ENCODE assay signal across 8 cellular contexts in the genomic region with DNA sequence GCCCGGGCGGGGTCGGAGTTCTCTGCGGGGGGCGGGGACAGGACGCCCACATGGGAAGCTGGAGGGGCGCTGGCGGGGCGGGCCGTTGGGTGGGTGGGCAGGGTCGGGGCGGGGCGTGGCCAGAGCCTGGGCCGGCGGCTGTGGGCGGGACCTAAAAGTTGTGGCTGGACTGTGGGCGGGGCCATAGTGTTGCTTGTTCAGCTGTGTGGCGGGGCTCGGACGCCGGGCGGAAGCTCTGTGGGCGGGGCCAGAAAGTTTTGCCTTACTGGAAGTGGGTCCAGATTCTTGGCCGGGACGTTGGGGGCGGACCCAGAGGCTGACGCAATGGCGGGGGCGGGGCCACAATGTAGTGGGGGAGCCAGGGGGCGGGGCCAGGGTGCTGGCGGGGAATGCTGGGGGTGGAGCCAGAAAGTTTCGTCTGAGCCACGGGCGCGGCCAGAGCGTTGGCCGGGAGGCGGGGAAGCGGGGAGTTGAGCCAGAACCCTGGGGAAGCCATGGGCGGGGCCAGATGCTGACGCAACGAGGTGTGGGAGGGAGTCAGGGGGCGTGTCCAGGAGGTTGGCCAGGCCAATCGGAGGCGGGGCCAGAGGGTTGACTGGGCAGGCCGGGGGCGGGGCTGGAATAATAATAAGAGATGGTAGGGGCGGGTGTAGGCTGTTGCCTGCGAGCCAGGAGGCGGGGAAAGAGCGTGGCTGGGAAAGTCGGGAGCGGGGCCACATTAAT. TPM values are rescaled to one million over a fixed set of nuclear protein-coding genes. Genes with fewer than 3 reads are reported as not detected.
DNase-seq lines count a peak whose midpoint lies in the region; FAIRE-seq and TF ChIP-seq lines count a peak whose summit lies in the region.

No MANE protein-coding gene starts in this region.

- peak overlapping the region; percentile 92 for H3K27ac Mint-ChIP-seq in HFFc6
- H3K27ac Mint-ChIP-seq in activated naive CD4-positive, alpha-beta T cell treated with anti-CD3 and anti-CD28 coated beads for 36 hours: peak overlapping the region; percentile 96

- H3K36me3 Mint-ChIP-seq in HFFc6 (ENCODE audit: low read depth): peaks cover 31% of the 10 kb centered on the region
- peaks cover 40% of the 10 kb centered on the region for H3K36me3 Mint-ChIP-seq in activated naive CD4-positive, alpha-beta T cell treated with anti-CD3 and anti-CD28 coated beads for 36 hours (ENCODE audit: low read depth)

- peak overlapping the region; percentile 89 for H3K27ac ChIP-seq in neuronal stem cell (replicated peaks; ENCODE audit: low read length)

- H3K27me3 ChIP-seq in neuronal stem cell (ENCODE audit: control insufficient read depth in 3 of 3, insufficient read depth in 3 of 3, low read depth in 1 of 3, low read length in 3 of 3): no peaks in the 10 kb centered on the region

- intact Hi-C loops in activated naive CD4-positive, alpha-beta T cell treated with anti-CD3 and anti-CD28 coated beads for 36 hours (cut with micrococcal nuclease): loop anchor here (1.0 to 5.0 kb wide), 13 partner anchors 13 to 540 kb away; a partner anchor contains a TSS

- peak overlapping the region; percentile 80 for H3K18ac ChIP-seq in neuronal stem cell (ENCODE audit: low read length)

- H3K36me3 ChIP-seq in neuronal stem cell (replicated peaks in 1 of 2; ENCODE audit: control insufficient read depth in 2 of 2, insufficient read depth in 2 of 2, low read length in 2 of 2): peaks cover 30 to 33% of the 10 kb centered on the region in 2 donors

- H3K27me3 Mint-ChIP-seq in HFFc6 (ENCODE audit: insufficient read depth): no peaks in the 10 kb centered on the region; the same call in none of the 2 replicates
- no peaks in the 10 kb centered on the region for H3K27me3 Mint-ChIP-seq in activated naive CD4-positive, alpha-beta T cell treated with anti-CD3 and anti-CD28 coated beads for 36 hours (ENCODE audit: low read depth)

- no peak for FAIRE-seq in frontal cortex (lab: Jason Lieb, UNC)

- H3K14ac ChIP-seq in neuronal stem cell (ENCODE audit: low read length): no peak overlapping the region

- peaks cover 53% of the 10 kb centered on the region for H3K4me1 Mint-ChIP-seq in HFFc6 (ENCODE audit: low read depth)
- H3K4me1 Mint-ChIP-seq in activated naive CD4-positive, alpha-beta T cell treated with anti-CD3 and anti-CD28 coated beads for 36 hours (ENCODE audit: low read depth): peaks cover 39% of the 10 kb centered on the region

- no peak overlapping the region for H3K4ac ChIP-seq in neuronal stem cell (ENCODE audit: low read length)

- H2BK12ac ChIP-seq in neuronal stem cell (ENCODE audit: low read length): no peak overlapping the region

- peak overlapping the region; percentile 88 for H2AFZ ChIP-seq in neuronal stem cell (ENCODE audit: low read length)

- no peak overlapping the region for H2BK5ac ChIP-seq in neuronal stem cell (ENCODE audit: low read length)

- H2BK15ac ChIP-seq in neuronal stem cell (ENCODE audit: low read length): no peak overlapping the region

- H3K9me3 ChIP-seq in neuronal stem cell (replicated peaks in 1 of 2; ENCODE audit: control insufficient read depth in 2 of 2, insufficient read depth in 1 of 2, low read depth in 1 of 2, low read length in 2 of 2): peaks cover 0 to 2% of the 10 kb centered on the region in 2 donors

- peaks cover 8% of the 10 kb centered on the region in 2 donors for H3K4me1 ChIP-seq in neuronal stem cell (ENCODE audit: control insufficient read depth in 2 of 2, insufficient read depth in 1 of 2, low read depth in 1 of 2, low read length in 2 of 2)

- peak overlapping the region; percentile 83 to 91 for H3K4me3 ChIP-seq in neuronal stem cell (ENCODE audit: low read length in 2 of 2)

- H3K9me3 Mint-ChIP-seq in HFFc6: no peaks in the 10 kb centered on the region
- H3K9me3 Mint-ChIP-seq in activated naive CD4-positive, alpha-beta T cell treated with anti-CD3 and anti-CD28 coated beads for 36 hours: no peaks in the 10 kb centered on the region

- H3K23ac ChIP-seq in neuronal stem cell (ENCODE audit: low read depth, low read length, poor library complexity): peak overlapping the region; percentile 73

- H2AK5ac ChIP-seq in neuronal stem cell (ENCODE audit: low read depth, low read length): no peak overlapping the region

- H3K79me1 ChIP-seq in neuronal stem cell (ENCODE audit: low read depth, low read length): peaks cover 6% of the 10 kb centered on the region

- TF ChIP-seq CTCF in HFFc6 (IDR thresholded peaks at IDR 0.05): no peak

- no peak overlapping the region for H3K4me2 ChIP-seq in neuronal stem cell (ENCODE audit: insufficient read depth, low read length, poor library complexity, severe bottlenecking)

- no peak overlapping the region for H3K9ac ChIP-seq in neuronal stem cell (ENCODE audit: low read depth, low read length, poor library complexity)

- no peak overlapping the region for H2BK120ac ChIP-seq in neuronal stem cell (ENCODE audit: low read depth, low read length)

- no CpG with 5 or more reads among the region's 53 CpGs for WGBS in neuronal stem cell (ENCODE audit: extremely low coverage in 2 of 2, insufficient read length in 2 of 2, insufficient replicate concordance in 1 of 2), 2 donors

- H4K8ac ChIP-seq in neuronal stem cell (ENCODE audit: low read depth, low read length): no peak overlapping the region

- CTCF ChIA-PET in activated naive CD4-positive, alpha-beta T cell treated with anti-CD3 and anti-CD28 coated beads for 36 hours (lab: Charles Lee): interaction anchor here (1.2 to 2.8 kb wide), 5 partner anchors 9 to 244 kb away, joined by 4 to 20 read pairs (median 7); no protein-coding TSS in a partner anchor

- H3K4me3 Mint-ChIP-seq in HFFc6: peak overlapping the region; percentile 92
- peak overlapping the region; percentile 88 for H3K4me3 Mint-ChIP-seq in activated naive CD4-positive, alpha-beta T cell treated with anti-CD3 and anti-CD28 coated beads for 36 hours

- in situ Hi-C loops in SK-MEL-5 (cut with HindIII; ENCODE audit: low pct_unique_long_range_greater_than_20kb, low sequenced_read_pairs): no loop called here

- peak; percentile 100 for DNase-seq in GDM1 (lab: John Stamatoyannopoulos, UW)
- peak; percentile 99 for DNase-seq in HFFc6
- DNase-seq in NAMALWA (ENCODE audit: low spot score): peak; percentile 98
- DNase-seq in SK-MEL-5 (ENCODE audit: low read depth, low spot score): peak; percentile 97
- peak; percentile 100 for DNase-seq in activated naive CD4-positive, alpha-beta T cell treated with anti-CD3 and anti-CD28 coated beads for 36 hours
- peak; percentile 97 to 98 for DNase-seq in frontal cortex (ENCODE audit: low spot score in 2 of 2)
- DNase-seq in neuronal stem cell (ENCODE audit: low spot score): peak; percentile 99
- peak; percentile 96 for DNase-seq in stromal cell of bone marrow (ENCODE audit: low read depth)

- no peak overlapping the region for H4K91ac ChIP-seq in neuronal stem cell (ENCODE audit: low read depth, low read length, poor library complexity)

RNA-seq across cellular contexts. Expression of a gene that starts 0.5 kb away (rescaled TPM):
- 10 to 100 TPM; 20.6 to 30.6 (median 23.8) TPM for total RNA-seq in HFFc6 (2021; fragmentation: NEBNext Ultra II Directional; extraction: Animal tissue kit (Norgen Biotek cat#: 25700))
- total RNA-seq in SK-MEL-5 (2014; rRNA removed; shearing (Covaris generic)): 2.5 and 5.0 TPM in 2 replicates
- 18.6 and 21.6 TPM in 2 replicates for polyA plus RNA-seq in SK-MEL-5 (2015; cell fraction: cytosol; rRNA removed)
- polyA plus RNA-seq in SK-MEL-5 (2015; cell fraction: nucleus; rRNA removed): 13.3 and 17.2 TPM in 2 replicates
- total RNA-seq in activated naive CD4-positive, alpha-beta T cell treated with anti-CD3 and anti-CD28 coated beads for 36 hours: 10 to 100 TPM; 43.6 to 47.7 TPM
- 2.4 TPM for total RNA-seq in frontal cortex
- 15.9 TPM for polyA plus RNA-seq in neuronal stem cell (2013, experiment 1 of 2)
- polyA plus RNA-seq in neuronal stem cell (2013, experiment 2 of 2): 14.8 TPM

RNA-seq across cellular contexts. Expression of a gene that starts 17.8 kb away (rescaled TPM):
- 10 to 100 TPM; 12.0 to 16.2 (median 14.0) TPM for total RNA-seq in HFFc6 (2021; fragmentation: NEBNext Ultra II Directional; extraction: Animal tissue kit (Norgen Biotek cat#: 25700))
- total RNA-seq in SK-MEL-5 (2014; rRNA removed; shearing (Covaris generic)): 0.45 and 0.69 TPM in 2 replicates
- polyA plus RNA-seq in SK-MEL-5 (2015; cell fraction: cytosol; rRNA removed): 3.3 and 4.6 TPM in 2 replicates
- polyA plus RNA-seq in SK-MEL-5 (2015; cell fraction: nucleus; rRNA removed): 3.8 and 5.5 TPM in 2 replicates
- total RNA-seq in activated naive CD4-positive, alpha-beta T cell treated with anti-CD3 and anti-CD28 coated beads for 36 hours: 10 to 100 TPM; 18.7 to 19.9 TPM
- 4.1 TPM for total RNA-seq in frontal cortex
- polyA plus RNA-seq in neuronal stem cell (2013, experiment 1 of 2): 7.5 TPM
- polyA plus RNA-seq in neuronal stem cell (2013, experiment 2 of 2): 6.6 TPM

RNA-seq across cellular contexts. Expression of a gene that starts 25.9 kb away (rescaled TPM):
- total RNA-seq in HFFc6 (2021; fragmentation: NEBNext Ultra II Directional; extraction: Animal tissue kit (Norgen Biotek cat#: 25700)): 10 to 100 TPM in 2 of 6 experiments, 1 to 10 TPM in 4; 8.6 to 10.9 (median 9.6) TPM
- 45.9 and 51.2 TPM in 2 replicates for total RNA-seq in SK-MEL-5 (2014; rRNA removed; shearing (Covaris generic))
- 53.3 and 59.6 TPM in 2 replicates for polyA plus RNA-seq in SK-MEL-5 (2015; cell fraction: cytosol; rRNA removed)
- polyA plus RNA-seq in SK-MEL-5 (2015; cell fraction: nucleus; rRNA removed): 36.2 and 77.9 TPM in 2 replicates
- 10 to 100 TPM; 55.9 to 59.5 TPM for total RNA-seq in activated naive CD4-positive, alpha-beta T cell treated with anti-CD3 and anti-CD28 coated beads for 36 hours
- 12.2 TPM for total RNA-seq in frontal cortex
- polyA plus RNA-seq in neuronal stem cell (2013, experiment 1 of 2): 20.7 TPM
- 20.0 TPM for polyA plus RNA-seq in neuronal stem cell (2013, experiment 2 of 2)

RNA-seq across cellular contexts. Expression of a gene that starts 52.8 kb away (rescaled TPM):
- total RNA-seq in HFFc6 (2021; fragmentation: NEBNext Ultra II Directional; extraction: Animal tissue kit (Norgen Biotek cat#: 25700)): under 1 TPM; 0.24 to 0.95 (median 0.35) TPM
- total RNA-seq in SK-MEL-5 (2014; rRNA removed; shearing (Covaris generic)): 0.16 TPM in 1 of 2 replicates, not detected in the other
- 0.11 and 0.52 TPM in 2 replicates for polyA plus RNA-seq in SK-MEL-5 (2015; cell fraction: cytosol; rRNA removed)
- polyA plus RNA-seq in SK-MEL-5 (2015; cell fraction: nucleus; rRNA removed): 0.92 and 1.4 TPM in 2 replicates
- under 1 TPM in 1 of 2 experiments, not detected in 1; 0.19 TPM for total RNA-seq in activated naive CD4-positive, alpha-beta T cell treated with anti-CD3 and anti-CD28 coated beads for 36 hours
- total RNA-seq in frontal cortex: under 0.01 TPM
- polyA plus RNA-seq in neuronal stem cell (2013, experiment 1 of 2): not detected
- polyA plus RNA-seq in neuronal stem cell (2013, experiment 2 of 2): 0.04 TPM

Comparison
In these comparisons a context has a peak if more than half of its experiments do, and no peak if none do; other contexts are left out.
1. Peak in every context shown above with its lines: DNase-seq, H3K4me3 ChIP-seq and H3K27ac ChIP-seq.